In the genomic region with DNA sequence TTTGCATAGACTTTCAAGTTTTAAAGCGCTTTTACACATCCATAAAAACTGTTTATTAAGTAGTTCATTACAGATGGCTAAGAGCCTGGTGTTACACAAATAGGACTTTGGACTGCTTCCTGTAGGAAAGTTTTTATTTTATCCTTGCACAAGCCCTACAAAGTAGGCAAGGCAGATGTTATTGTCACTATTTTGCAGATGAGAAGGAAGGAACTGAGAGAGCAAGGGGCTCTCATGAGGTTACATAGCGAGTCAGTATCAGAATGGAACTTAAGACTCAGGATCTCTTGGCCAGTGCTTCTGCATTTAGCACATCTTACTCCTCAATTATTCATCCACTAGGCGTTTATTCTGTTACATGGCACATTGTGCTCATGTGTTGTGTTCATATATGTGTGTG, we compare ENCODE assay signal across 20 cellular contexts. TPM values are rescaled to one million over a fixed set of nuclear protein-coding genes. Genes with fewer than 3 reads are reported as not detected.
DNase-seq lines count a peak whose midpoint lies in the region; ATAC-seq and TF ChIP-seq lines count a peak whose summit lies in the region.
"Had no signal": no experiment of that assay in that cellular context is flagged by ENCODE, and none has a peak within 500 bp of the region (broad histone marks: within the 10 kb centered on the region; RNA-seq: fewer than 3 reads in every experiment).

No MANE protein-coding gene starts in this region.

- H3K4me3 ChIP-seq in BLaER1 (no peak overlapping the region), hepatocyte (no peak overlapping the region), thyroid gland (replicated peaks in 1 of 3) (no peak overlapping the region)
- H3K4me3 ChIP-seq: breast epithelium, gastrocnemius medialis, GM23338 had no signal

- H3K4me1 ChIP-seq in BLaER1 (peaks cover 77% of the 10 kb centered on the region), hepatocyte (ENCODE audit: insufficient read depth) (peaks cover 14% of the 10 kb centered on the region), thyroid gland (peaks cover 12% of the 10 kb centered on the region in 2 donors)

- H3K79me2 ChIP-seq in hepatocyte: peaks cover 15% of the 10 kb centered on the region

- H3K9me3 ChIP-seq in BLaER1 (no peaks in the 10 kb centered on the region), hepatocyte (ENCODE audit: low read depth) (no peaks in the 10 kb centered on the region), thyroid gland (no peaks in the 10 kb centered on the region)
- H3K9me3 ChIP-seq: breast epithelium, gastrocnemius medialis had no signal

- H3K27me3 ChIP-seq in BLaER1: no peaks in the 10 kb centered on the region
- no peaks in the 10 kb centered on the region for H3K27me3 ChIP-seq in hepatocyte
- H3K27me3 ChIP-seq in thyroid gland: no peaks in the 10 kb centered on the region
- H3K27me3 ChIP-seq: breast epithelium, gastrocnemius medialis had no signal

- H2AFZ ChIP-seq in hepatocyte: no peak overlapping the region
- H2AFZ ChIP-seq: GM23338 had no signal

- H3K36me3 ChIP-seq in BLaER1 (no peaks in the 10 kb centered on the region), hepatocyte (replicated peaks; ENCODE audit: insufficient read depth, low read depth) (no peaks in the 10 kb centered on the region), thyroid gland (no peaks in the 10 kb centered on the region)
- H3K36me3 ChIP-seq: breast epithelium, gastrocnemius medialis had no signal

- WGBS in hepatocyte (ENCODE audit: low lambda C conversion rate, missing lambda C conversion rate): 74% methylated on average over 3 of the region's 3 CpGs
- 84 to 87% methylated on average over 3 of the region's 3 CpGs for WGBS in thyroid gland, 2 donors

- H3K4me1 Mint-ChIP-seq in CD14-positive monocyte: peaks cover 42% of the 10 kb centered on the region

- no peaks in the 10 kb centered on the region for H3K9me2 ChIP-seq in hepatocyte (replicated peaks; ENCODE audit: insufficient read depth)

- no peak for TF ChIP-seq POLR2A in thyroid gland (IDR thresholded peaks at IDR 0.05)

- ATAC-seq in GM18517 (IDR thresholded peaks at IDR 0.05; ENCODE audit: unreplicated experiment) (peak; percentile 23), GM21423 (IDR thresholded peaks at IDR 0.05; ENCODE audit: unreplicated experiment) (no peak)
- ATAC-seq: gastrocnemius medialis, GM23338, right cardiac atrium had no signal

- peaks cover under 1 to 2% of the 10 kb centered on the region in 2 donors for H3K36me3 Mint-ChIP-seq in CD14-positive monocyte

- H4K20me1 ChIP-seq in BLaER1 (peaks cover 16% of the 10 kb centered on the region), hepatocyte (ENCODE audit: insufficient read depth, poor library complexity, severe bottlenecking) (peaks cover 13% of the 10 kb centered on the region)

- DNase-seq in NAMALWA (ENCODE audit: low spot score) (peak; percentile 62), hepatocyte (ENCODE audit: low spot score) (peak; percentile 50), CD14-positive monocyte (ENCODE audit: low spot score) (no peak), thyroid gland (no peak)
- DNase-seq in stimulated activated CD4-positive, alpha-beta T cell treated with anti-CD3 and anti-CD28 coated beads, Interleukin-12 subunit alpha, Interleukin-12 subunit beta, amount 100 ng/mL, for 4 hours: no peak
- DNase-seq: activated CD4-positive, alpha-beta T cell treated with anti-CD3 and anti-CD28 coated beads for 1 hour; COR-L47; EL; gastrocnemius medialis; NCI-H1092; NCI-H2107; NCI-H524 treated with DMSO at 0.1 percent for 48 hours; right cardiac atrium; T-helper 9 cell had no signal

- TF ChIP-seq CTCF in hepatocyte (IDR thresholded peaks at IDR 0.05; ENCODE audit: poor library complexity): no peak
- no peak for TF ChIP-seq CTCF in CD14-positive monocyte (IDR thresholded peaks at IDR 0.05)
- no peak for TF ChIP-seq CTCF in thyroid gland (IDR thresholded peaks at IDR 0.05)

- no peak overlapping the region for H3K4me3 Mint-ChIP-seq in CD14-positive monocyte
- H3K4me3 Mint-ChIP-seq: dendritic cell treated with granulocyte-macrophage colony-stimulating factor and Interleukin-4, amounts not matched to agents 40 ng/mL and 50 ng/mL, for 4 days; GM23338 had no signal

- peak overlapping the region; percentile 97 for H3K4me2 ChIP-seq in BLaER1
- peak overlapping the region; percentile 59 for H3K4me2 ChIP-seq in hepatocyte
- H3K4me2 ChIP-seq: GM23338 had no signal

- H3K27ac ChIP-seq in BLaER1 (peak overlapping the region; percentile 64), hepatocyte (peak overlapping the region; percentile 71), thyroid gland (no peak overlapping the region)
- H3K27ac ChIP-seq: breast epithelium, gastrocnemius medialis had no signal

- H3K27me3 Mint-ChIP-seq in CD14-positive monocyte (ENCODE audit: low read depth in 3 of 3): peaks cover 3 to 8% (median 7%) of the 10 kb centered on the region in 3 donors

- peak overlapping the region; percentile 73; the same call in 1 of the 2 replicates for H3K9ac ChIP-seq in BLaER1

- intact Hi-C loops in CD14-positive monocyte (cut with micrococcal nuclease): no loop called here
- intact Hi-C loops in thyroid gland (cut with DNase I): no loop called here

- peak overlapping the region in 1 of 7 donors; percentile 42 for H3K27ac Mint-ChIP-seq in CD14-positive monocyte
- H3K27ac Mint-ChIP-seq: dendritic cell treated with granulocyte-macrophage colony-stimulating factor and Interleukin-4, amounts not matched to agents 40 ng/mL and 50 ng/mL, for 4 days; GM23338 had no signal

- peaks cover 0 to 2% (median 0%) of the 10 kb centered on the region in 7 donors for H3K9me3 Mint-ChIP-seq in CD14-positive monocyte
- H3K9me3 Mint-ChIP-seq: dendritic cell treated with granulocyte-macrophage colony-stimulating factor and Interleukin-4, amounts not matched to agents 40 ng/mL and 50 ng/mL, for 4 days; GM23338 had no signal

RNA-seq across cellular contexts. Expression of a gene that starts 2.6 kb away (rescaled TPM):
- total RNA-seq in hepatocyte (38.9 and 39.4 TPM in 2 replicates), thyroid gland (10 to 100 TPM; 48.5 to 64.0 (median 59.9) TPM)
- polyA plus RNA-seq in hepatocyte (12.8 and 13.3 TPM in 2 replicates), CD14-positive monocyte (1 to 10 TPM; 1.6 to 2.2 TPM)

RNA-seq across cellular contexts. Expression of a gene that starts 46.8 kb away (rescaled TPM):
- total RNA-seq in hepatocyte (4.6 and 6.2 TPM in 2 replicates), thyroid gland (10 to 100 TPM; 14.5 to 21.2 (median 15.9) TPM)
- polyA plus RNA-seq in hepatocyte (5.8 and 8.9 TPM in 2 replicates), CD14-positive monocyte (not detected)

Comparison
In these comparisons a context has a peak if more than half of its experiments do, and no peak if none do; other contexts are left out.
1. H3K27ac ChIP-seq: peak in BLaER1 (single experiment) and hepatocyte (single experiment); none in thyroid gland (0 of 3).
2. DNase-seq: peak in NAMALWA (single experiment) and hepatocyte (single experiment); none in stimulated activated CD4-positive, alpha-beta T cell treated with anti-CD3 and anti-CD28 coated beads, Interleukin-12 subunit alpha, Interleukin-12 subunit beta, amount 100 ng/mL, for 4 hours (single experiment), CD14-positive monocyte (single experiment) and thyroid gland (0 of 2).